ENCODE assay signal across 21 cellular contexts in genomic region chr10:86962136-86962980, GRCh38. TPM values are rescaled to one million over a fixed set of nuclear protein-coding genes. Genes with fewer than 3 reads are reported as not detected.
DNase-seq lines count a peak whose midpoint lies in the region; ATAC-seq and TF ChIP-seq lines count a peak whose summit lies in the region.
"Had no signal": no experiment of that assay in that cellular context is flagged by ENCODE, and none has a peak within 500 bp of the region (broad histone marks: within the 10 kb centered on the region; RNA-seq: fewer than 3 reads in every experiment).

No MANE protein-coding gene starts in this region.

- H3K4me3 ChIP-seq in adipocyte (ENCODE audit: low read length) (no peak overlapping the region), endodermal cell (ENCODE audit: low read length) (no peak overlapping the region)
- H3K4me3 ChIP-seq: BLaER1 had no signal

- no peak overlapping the region for H3K27ac ChIP-seq in endodermal cell (ENCODE audit: low read depth, low read length)
- H3K27ac ChIP-seq: BLaER1 had no signal

- H3K9me3 Mint-ChIP-seq in CD14-positive monocyte (peaks cover 0 to under 1% (median 0%) of the 10 kb centered on the region in 7 donors), endodermal cell (no peaks in the 10 kb centered on the region)
- H3K9me3 Mint-ChIP-seq: activated naive CD4-positive, alpha-beta T cell treated with anti-CD3 and anti-CD28 coated beads for 36 hours; central memory CD8-positive, alpha-beta T cell; effector memory CD8-positive, alpha-beta T cell; stimulated activated naive CD8-positive, alpha-beta T cell treated with anti-CD3 and anti-CD28 coated beads, Interleukin-15, Interleukin-2, amounts not matched to agents 100 ng/mL and 50 ng/mL, for 24 hours had no signal

- TF ChIP-seq CTCF in CD14-positive monocyte (IDR thresholded peaks at IDR 0.05) (no peak), endodermal cell (conservative IDR thresholded peaks at IDR 0.05) (no peak)

- H3K36me3 ChIP-seq in adipocyte (ENCODE audit: control insufficient read depth, insufficient read depth, low read length, severe bottlenecking) (no peaks in the 10 kb centered on the region), endodermal cell (ENCODE audit: control insufficient read depth, insufficient read depth, low read length) (no peaks in the 10 kb centered on the region)
- H3K36me3 ChIP-seq: BLaER1 had no signal

- H3K27me3 Mint-ChIP-seq in CD14-positive monocyte (ENCODE audit: low read depth in 3 of 3) (peaks cover 8 to 30% (median 18%) of the 10 kb centered on the region in 3 donors), endodermal cell (ENCODE audit: insufficient read depth) (no peaks in the 10 kb centered on the region)
- H3K27me3 Mint-ChIP-seq: central memory CD8-positive, alpha-beta T cell; stimulated activated naive CD8-positive, alpha-beta T cell treated with anti-CD3 and anti-CD28 coated beads, Interleukin-15, Interleukin-2, amounts not matched to agents 100 ng/mL and 50 ng/mL, for 24 hours had no signal

- 89 to 90% methylated on average over 1 to 7 of the region's 7 CpGs for WGBS in endodermal cell (ENCODE audit: insufficient coverage in 1 of 2, insufficient read length in 1 of 2), 2 experiments

- H3K4me3 Mint-ChIP-seq in CD14-positive monocyte (no peak overlapping the region), endodermal cell (no peak overlapping the region)
- H3K4me3 Mint-ChIP-seq: activated naive CD4-positive, alpha-beta T cell treated with anti-CD3 and anti-CD28 coated beads for 36 hours; central memory CD8-positive, alpha-beta T cell; effector memory CD8-positive, alpha-beta T cell; stimulated activated naive CD8-positive, alpha-beta T cell treated with anti-CD3 and anti-CD28 coated beads, Interleukin-15, Interleukin-2, amounts not matched to agents 100 ng/mL and 50 ng/mL, for 24 hours had no signal

- H3K27me3 ChIP-seq in adipocyte (replicated peaks; ENCODE audit: control insufficient read depth, insufficient read depth, low read length) (no peaks in the 10 kb centered on the region), endodermal cell (ENCODE audit: control insufficient read depth, insufficient read depth, low read length, poor library complexity, severe bottlenecking) (no peaks in the 10 kb centered on the region)
- H3K27me3 ChIP-seq: BLaER1 had no signal

- intact Hi-C loops in CD14-positive monocyte (cut with micrococcal nuclease), result no loop called here
- intact Hi-C loops in posterior vena cava (cut with DNase I), result loop anchor here in 1 of 2 donors (2.0 kb wide), 1 partner anchor 22 kb away; no protein-coding TSS in a partner anchor

- H3K27ac Mint-ChIP-seq in CD14-positive monocyte (no peak overlapping the region), endodermal cell (no peak overlapping the region)
- H3K27ac Mint-ChIP-seq: activated naive CD4-positive, alpha-beta T cell treated with anti-CD3 and anti-CD28 coated beads for 36 hours; effector memory CD8-positive, alpha-beta T cell; stimulated activated naive CD8-positive, alpha-beta T cell treated with anti-CD3 and anti-CD28 coated beads, Interleukin-15, Interleukin-2, amounts not matched to agents 100 ng/mL and 50 ng/mL, for 24 hours had no signal

- no peaks in the 10 kb centered on the region for H3K36me3 Mint-ChIP-seq in CD14-positive monocyte
- H3K36me3 Mint-ChIP-seq in endodermal cell (ENCODE audit: low read depth), result no peaks in the 10 kb centered on the region

- H3K4me1 Mint-ChIP-seq in CD14-positive monocyte, result peaks cover 36% of the 10 kb centered on the region
- H3K4me1 Mint-ChIP-seq in endodermal cell, result peaks cover 24% of the 10 kb centered on the region

- H3K9ac ChIP-seq in adipocyte (ENCODE audit: low read length), result peak overlapping the region; percentile 8
- H3K9ac ChIP-seq in endodermal cell (ENCODE audit: extremely low read depth, low read length, poor library complexity, severe bottlenecking), result no peak overlapping the region
- H3K9ac ChIP-seq: BLaER1 had no signal

- H3K4me1 ChIP-seq in adipocyte (ENCODE audit: control insufficient read depth, insufficient read depth, low read length) (peaks cover 50% of the 10 kb centered on the region), endodermal cell (ENCODE audit: control insufficient read depth, insufficient read depth, low read length) (peaks cover 4% of the 10 kb centered on the region)

- peak; percentile 11 for DNase-seq in NOMO-1 treated with DMSO at 0.1 percent for 48 hours (lab: John Stamatoyannopoulos, UW; ENCODE audit: unreplicated experiment)
- DNase-seq in NOMO-1 treated with dmso at 0.1 percent for 144 hours (lab: John Stamatoyannopoulos, UW; ENCODE audit: unreplicated experiment), result no peak
- peak; percentile 42 for DNase-seq in CD14-positive monocyte (ENCODE audit: low spot score)
- DNase-seq in adipocyte (ENCODE audit: low read depth), result no peak
- DNase-seq in posterior vena cava (ENCODE audit: low spot score), result peak; percentile 46
- no peak for DNase-seq in endodermal cell
- no peak for DNase-seq in NCI-H524 treated with DMSO at 0.1 percent for 48 hours (lab: John Stamatoyannopoulos, UW)
- DNase-seq: activated naive CD4-positive, alpha-beta T cell treated with anti-CD3 and anti-CD28 coated beads for 36 hours; effector memory CD8-positive, alpha-beta T cell; NCI-H1436; NCI-H2171 treated with DMSO at 0.1 percent for 48 hours; NCI-H82; RPMI8226; SW 1271 had no signal

- H3K9me3 ChIP-seq in adipocyte (ENCODE audit: control insufficient read depth, low read length) (no peaks in the 10 kb centered on the region), endodermal cell (ENCODE audit: control insufficient read depth, low read length) (no peaks in the 10 kb centered on the region)
- H3K9me3 ChIP-seq: BLaER1 had no signal

- ATAC-seq in GM21786 (IDR thresholded peaks at IDR 0.05; ENCODE audit: unreplicated experiment), result no peak
- ATAC-seq: effector memory CD8-positive, alpha-beta T cell had no signal

RNA-seq across cellular contexts. Expression of gene SNCG, which starts 4.0 kb away (rescaled TPM):
- not detected for polyA plus RNA-seq in CD14-positive monocyte
- total RNA-seq in posterior vena cava (10 to 100 TPM; 55.9 to 61.1 TPM), endodermal cell (1 to 10 TPM in 1 of 2 donors, under 1 TPM in 1; 0.60 to 2.7 TPM)
- 14.7 TPM for polyA plus RNA-seq in endodermal cell (2013, experiment 1 of 2)
- polyA plus RNA-seq in endodermal cell (2013, experiment 2 of 2), result 11.6 TPM
- total RNA-seq: osteocyte had no signal

RNA-seq across cellular contexts. Expression of gene MMRN2, which starts 4.9 kb away (rescaled TPM):
- polyA plus RNA-seq in CD14-positive monocyte, result under 1 TPM in 1 of 2 donors, not detected in 1; 0.07 TPM
- total RNA-seq in posterior vena cava (10 to 100 TPM; 46.6 to 57.0 TPM), endodermal cell (1 to 10 TPM in 1 of 2 donors, under 1 TPM in 1; 1.00 to 1.3 TPM)
- 0.75 TPM for polyA plus RNA-seq in endodermal cell (2013, experiment 1 of 2)
- 0.58 TPM for polyA plus RNA-seq in endodermal cell (2013, experiment 2 of 2)
- total RNA-seq: activated naive CD4-positive, alpha-beta T cell treated with anti-CD3 and anti-CD28 coated beads for 36 hours; osteocyte had no signal

RNA-seq across cellular contexts. Expression of gene ADIRF, which starts 5.9 kb away (rescaled TPM):
- not detected for polyA plus RNA-seq in CD14-positive monocyte
- 100 to 1,000 TPM; 188 to 212 TPM for total RNA-seq in posterior vena cava
- total RNA-seq in endodermal cell, result under 1 TPM in 1 of 2 donors, not detected in 1; 0.53 TPM
- polyA plus RNA-seq in endodermal cell (2013, experiment 1 of 2), result 0.50 TPM
- polyA plus RNA-seq in endodermal cell (2013, experiment 2 of 2), result 0.66 TPM
- total RNA-seq: activated naive CD4-positive, alpha-beta T cell treated with anti-CD3 and anti-CD28 coated beads for 36 hours; osteocyte had no signal

RNA-seq across cellular contexts. Expression of gene FAM25A, which starts 57.7 kb away (rescaled TPM):
- not detected for polyA plus RNA-seq in CD14-positive monocyte
- total RNA-seq in posterior vena cava (not detected), endodermal cell (not detected)
- polyA plus RNA-seq in endodermal cell (2013, experiment 1 of 2), result not detected
- not detected for polyA plus RNA-seq in endodermal cell (2013, experiment 2 of 2)
- total RNA-seq: activated naive CD4-positive, alpha-beta T cell treated with anti-CD3 and anti-CD28 coated beads for 36 hours; aorta; fibroblast of lung; osteocyte had no signal
- polyA plus RNA-seq: aorta, fibroblast of lung had no signal

Comparison
In these comparisons a context has a peak if more than half of its experiments do, and no peak if none do; other contexts are left out.
1. DNase-seq: peak in NOMO-1 treated with DMSO at 0.1 percent for 48 hours (single experiment), CD14-positive monocyte (single experiment) and posterior vena cava (single experiment); none in NOMO-1 treated with dmso at 0.1 percent for 144 hours (single experiment), adipocyte (single experiment), endodermal cell (single experiment) and NCI-H524 treated with DMSO at 0.1 percent for 48 hours (single experiment).
2. RNA of gene SNCG, which starts 4.0 kb away (total RNA-seq): 55.9 to 61.1 TPM in posterior vena cava; 0.60 to 2.7 TPM in endodermal cell; every median in the first group is over 10 times any median in the second.
3. RNA of gene MMRN2, which starts 4.9 kb away (total RNA-seq): 46.6 to 57.0 TPM in posterior vena cava; 1.00 to 1.3 TPM in endodermal cell; every median in the first group is over 10 times any median in the second.
4. RNA of gene ADIRF, which starts 5.9 kb away (total RNA-seq): 188 to 212 TPM in posterior vena cava; 0.53 TPM in endodermal cell; every median in the first group is over 100 times any median in the second.